ENCODE assay signal across 21 cellular contexts in genomic region chr11:23494981-23495380, GRCh38.
DNase-seq lines count a peak whose midpoint lies in the region; ATAC-seq, FAIRE-seq and TF ChIP-seq lines count a peak whose summit lies in the region.
"Had no signal": no experiment of that assay in that cellular context is flagged by ENCODE, and none has a peak within 500 bp of the region (broad histone marks: within the 10 kb centered on the region; RNA-seq: fewer than 3 reads in every experiment).

No MANE protein-coding gene starts in this region.

- BruUV-seq in K562 (replicated peaks; lab: Mats Ljungman, UMichigan), result no TSS peak

- intact Hi-C loops in K562 (cut with micrococcal nuclease), result no loop called here

- H3K9me3 ChIP-seq in K562 (replicated peaks; ENCODE audit: control insufficient read depth, insufficient read depth, low read depth, low read length), result no peaks in the 10 kb centered on the region

- DNase-seq in DMS53 (lab: John Stamatoyannopoulos, UW), result peak; percentile 11
- DNase-seq in DMS53 treated with DMSO at 0.1 percent for 48 hours (lab: John Stamatoyannopoulos, UW; ENCODE audit: unreplicated experiment), result no peak
- peak; percentile 99 for DNase-seq in LNCaP clone FGC (ENCODE audit: low read depth)
- DNase-seq in K562 (ENCODE audit: extremely low read depth in 1 of 4, low spot score in 3 of 4), result no peak
- DNase-seq in NCI-H748 treated with DMSO at 0.1 percent for 48 hours (lab: John Stamatoyannopoulos, UW), result no peak
- DNase-seq in effector memory CD8-positive, alpha-beta T cell, result no peak
- DNase-seq in stimulated activated CD4-positive, alpha-beta T cell treated with anti-CD3 and anti-CD28 coated beads, Interleukin-12 subunit alpha, Interleukin-12 subunit beta, amount 100 ng/mL, for 4 hours, result no peak
- DNase-seq: 8988T; C1 segment of cervical spinal cord; Calu3; CD4-positive, alpha-beta memory T cell; COR-L47; DMS79; EL; GDM1; GM23248; H7; HCEC 1CT had no signal

- no peak overlapping the region for H3K4me2 ChIP-seq in K562 (ENCODE audit: insufficient read depth, low read length)

- no peaks in the 10 kb centered on the region for H3K36me3 ChIP-seq in K562 (ENCODE audit: control insufficient read depth, insufficient read depth, low read length)

- no peaks in the 10 kb centered on the region for H3K9me1 ChIP-seq in K562 (ENCODE audit: control insufficient read depth, insufficient read depth, low read length)

- TF ChIP-seq CTCF in 22Rv1 (IDR thresholded peaks at IDR 0.05) (no peak), LNCaP clone FGC (IDR thresholded peaks at IDR 0.05; ENCODE audit: control insufficient read depth, extremely low read depth, insufficient read depth) (no peak), K562 (IDR thresholded peaks at IDR 0.05 in 2 of 3, conservative IDR thresholded peaks at IDR 0.05 in 1 of 3; ENCODE audit: insufficient read depth in 2 of 3, low read depth in 1 of 3, low read length in 3 of 3) (no peak)

- FAIRE-seq in K562 (lab: Jason Lieb, UNC), result no peak
- FAIRE-seq: GM12878, H1 had no signal

- H3K4me3 Mint-ChIP-seq in effector memory CD8-positive, alpha-beta T cell, result no peak overlapping the region
- H3K4me3 Mint-ChIP-seq: CD4-positive, alpha-beta memory T cell had no signal

- H3K79me2 ChIP-seq in K562 (ENCODE audit: control insufficient read depth, insufficient read depth, low read length), result no peaks in the 10 kb centered on the region

- CTCF ChIA-PET in K562 (lab: Yijun Ruan, JAX; ENCODE audit: low intra/inter-chr PET ratio), result no interaction called here

- no peak overlapping the region for H3K9ac ChIP-seq in K562 (ENCODE audit: insufficient read depth in 1 of 2, low read depth in 2 of 2, low read length in 2 of 2)
- H3K9ac ChIP-seq: GM23248 had no signal

- in situ Hi-C loops in K562 (cut with MboI), result no loop called here

- H3K27me3 Mint-ChIP-seq in effector memory CD8-positive, alpha-beta T cell, result no peaks in the 10 kb centered on the region
- H3K27me3 Mint-ChIP-seq: CD4-positive, alpha-beta memory T cell had no signal

- POLR2A ChIA-PET in K562 (lab: Yijun Ruan, JAX), result no interaction called here

- H2AFZ ChIP-seq in K562 (ENCODE audit: low read depth, low read length), result no peak overlapping the region
- H2AFZ ChIP-seq: GM23248 had no signal

- H3K36me3 Mint-ChIP-seq in effector memory CD8-positive, alpha-beta T cell (ENCODE audit: insufficient read depth), result peaks cover 3% of the 10 kb centered on the region
- H3K36me3 Mint-ChIP-seq: CD4-positive, alpha-beta memory T cell had no signal

- no peak overlapping the region for H3K27ac Mint-ChIP-seq in effector memory CD8-positive, alpha-beta T cell
- H3K27ac Mint-ChIP-seq: CD4-positive, alpha-beta memory T cell had no signal

- H3K4me3 ChIP-seq in LNCaP clone FGC (ENCODE audit: low read depth, low read length), result no peak overlapping the region
- H3K4me3 ChIP-seq in K562, result no peak overlapping the region
- H3K4me3 ChIP-seq: GM12878, GM23248 had no signal

- no peaks in the 10 kb centered on the region for H4K20me1 ChIP-seq in K562 (replicated peaks; ENCODE audit: control insufficient read depth, insufficient read depth, low read length)

- H3K9me3 Mint-ChIP-seq in effector memory CD8-positive, alpha-beta T cell, result peaks cover 4 to 8% of the 10 kb centered on the region in 2 donors

- WGBS in K562 (ENCODE audit: insufficient coverage, low coverage, missing lambda C conversion rate), result 0% methylated on average over 2 of the region's 2 CpGs

- no peaks in the 10 kb centered on the region for H3K4me1 ChIP-seq in K562 (replicated peaks in 1 of 2; ENCODE audit: control insufficient read depth in 2 of 2, insufficient read depth in 2 of 2, low read length in 2 of 2)

- H3K27ac ChIP-seq in 22Rv1 (peak overlapping the region; percentile 84), K562 (ENCODE audit: extremely low read depth, low read depth, low read length) (no peak overlapping the region)
- H3K27ac ChIP-seq: GM23248 had no signal

- no peaks in the 10 kb centered on the region for H3K4me1 Mint-ChIP-seq in effector memory CD8-positive, alpha-beta T cell (ENCODE audit: low read depth in 2 of 2)
- H3K4me1 Mint-ChIP-seq: CD4-positive, alpha-beta memory T cell had no signal

- TF ChIP-seq POLR2A in K562 (conservative IDR thresholded peaks at IDR 0.05), result no peak

- no peak for TF ChIP-seq EP300 in K562 (IDR thresholded peaks at IDR 0.05; ENCODE audit: low read length)

- no peak for ATAC-seq in K562
- no peak for ATAC-seq in effector memory CD8-positive, alpha-beta T cell (replicated peaks)
- ATAC-seq: GM12878 had no signal

- no peaks in the 10 kb centered on the region for H3K27me3 ChIP-seq in K562 (ENCODE audit: control insufficient read depth in 2 of 2, insufficient read depth in 2 of 2, low read length in 2 of 2)

- no peak for TF ChIP-seq RAD21 in K562 (CRISPR knock-in tag; conservative IDR thresholded peaks at IDR 0.05 in 1 of 2, IDR thresholded peaks at IDR 0.05 in 1 of 2)

TF ChIP-seq in K562, 482 proteins besides CTCF, POLR2A, EP300 and RAD21:
- TF ChIP-seq ZNF316 (IDR thresholded peaks at IDR 0.05) (peak; percentile 39; the same call in 1 of the 2 replicates), CGGBP1 (CRISPR knock-in tag; IDR thresholded peaks at IDR 0.05) (no peak)

Comparison
In these comparisons a context has a peak if more than half of its experiments do, and no peak if none do; other contexts are left out.
1. DNase-seq: peak in DMS53 (single experiment) and LNCaP clone FGC (single experiment); none in DMS53 treated with DMSO at 0.1 percent for 48 hours (single experiment), K562 (0 of 4), NCI-H748 treated with DMSO at 0.1 percent for 48 hours (single experiment), effector memory CD8-positive, alpha-beta T cell (0 of 3) and stimulated activated CD4-positive, alpha-beta T cell treated with anti-CD3 and anti-CD28 coated beads, Interleukin-12 subunit alpha, Interleukin-12 subunit beta, amount 100 ng/mL, for 4 hours (single experiment).